9 cellular contexts compared by ENCODE assay signal in the genomic region with DNA sequence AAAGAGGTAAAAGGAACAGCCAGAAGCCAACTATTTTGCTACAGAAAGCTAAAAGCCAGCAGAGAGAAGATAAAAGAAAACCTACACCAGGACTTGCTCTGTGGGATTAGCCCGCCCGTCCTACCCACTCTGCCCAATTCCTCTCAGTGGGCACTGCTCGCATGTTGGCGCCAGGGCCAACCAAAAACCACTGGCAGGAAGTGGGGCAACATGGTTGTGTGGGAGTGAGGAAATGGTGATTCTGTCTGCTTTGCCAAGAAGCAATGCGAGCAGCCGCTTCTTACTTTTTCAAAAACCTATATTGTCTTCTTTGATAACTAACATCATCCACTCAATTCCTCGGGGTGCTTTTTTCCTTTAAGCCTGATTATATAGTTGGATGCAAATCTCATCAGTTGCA.
A peak's percentile ranks its signal among the peaks of the same experiment; 100 is the strongest.
DNase-seq lines count a peak whose midpoint lies in the region; ATAC-seq and TF ChIP-seq lines count a peak whose summit lies in the region.
"Had no signal": no experiment of that assay in that cellular context is flagged by ENCODE, and none has a peak within 500 bp of the region (broad histone marks: within the 10 kb centered on the region; RNA-seq: fewer than 3 reads in every experiment).

No MANE protein-coding gene starts in this region.

- DNase-seq in NCI-H226: peak; percentile 28
- DNase-seq in activated T-cell treated with anti-CD3 and anti-CD28 coated beads for 4 hours: peak; percentile 21
- DNase-seq in GM10248 (ENCODE audit: extremely low spot score): no peak
- DNase-seq in SW480 (ENCODE audit: low spot score): no peak
- no peak for DNase-seq in germinal center (ENCODE audit: low spot score)
- DNase-seq: stimulated activated naive B cell treated with anti-CD40 and anti-IgM and Interleukin-4, amounts not matched to agents 10 μg/mL and 1 μg/mL and 100 μg/mL, for 72 hours had no signal

- H3K36me3 ChIP-seq in ACC112 (ENCODE audit: insufficient read depth, low read length) (peaks cover 1% of the 10 kb centered on the region; the same call in 1 of the 2 replicates), mucosa of rectum (ENCODE audit: control insufficient read depth in 2 of 2, insufficient read depth in 2 of 2, low read length in 2 of 2) (peaks cover 15 to 35% of the 10 kb centered on the region in 2 donors)

- CTCF ChIA-PET in GM10248 (lab: Yijun Ruan, JAX): interaction anchor here (1.0 to 6.9 kb wide), 7 partner anchors 13 to 330 kb away, joined by 3 to 49 read pairs (median 9); partner anchors contain the start of genes APOA1 and APOA5

- H3K4me1 ChIP-seq in ACC112 (ENCODE audit: control insufficient read depth, insufficient read depth, low read length, unreplicated experiment) (peaks cover 36% of the 10 kb centered on the region), mucosa of rectum (ENCODE audit: control insufficient read depth in 2 of 2, insufficient read depth in 2 of 2, low read length in 2 of 2) (peaks cover 31 to 36% of the 10 kb centered on the region in 2 donors)

- H3K4me3 ChIP-seq in ACC112 (ENCODE audit: low read depth, low read length) (0 out of 2 replicates have a peak overlapping the region, but pooled peaks have one; percentile 12), mucosa of rectum (ENCODE audit: low read length in 2 of 2) (no peak overlapping the region)

- no peak overlapping the region for H2AFZ ChIP-seq in ACC112 (ENCODE audit: low read length, unreplicated experiment)

- H3K27ac ChIP-seq in ACC112 (ENCODE audit: low read depth, low read length) (peak overlapping the region; percentile 87), mucosa of rectum (ENCODE audit: low read depth in 2 of 2, low read length in 2 of 2) (peak overlapping the region; percentile 46 to 64)

- no peak for ATAC-seq in GM19023 (IDR thresholded peaks at IDR 0.05; ENCODE audit: unreplicated experiment)

- no peaks in the 10 kb centered on the region for H3K79me2 ChIP-seq in ACC112 (ENCODE audit: control insufficient read depth, insufficient read depth, low read length, unreplicated experiment)

- POLR2A ChIA-PET in GM10248 (lab: Yijun Ruan, JAX): no interaction called here

- H3K9ac ChIP-seq in mucosa of rectum (ENCODE audit: low read depth in 1 of 2, low read length in 2 of 2): peak overlapping the region in 1 of 2 donors; percentile 56

- no peak for TF ChIP-seq CTCF in GM10248 (IDR thresholded peaks at IDR 0.05; ENCODE audit: control extremely low read depth, extremely low read depth, low read depth, missing control alignments)

- H3K27me3 ChIP-seq in ACC112 (ENCODE audit: insufficient read depth, low read length) (no peaks in the 10 kb centered on the region), mucosa of rectum (ENCODE audit: control insufficient read depth in 2 of 2, insufficient read depth in 2 of 2, low read length in 2 of 2) (no peaks in the 10 kb centered on the region)

- H3K9me3 ChIP-seq in mucosa of rectum (ENCODE audit: control insufficient read depth in 2 of 2, low read length in 2 of 2): no peaks in the 10 kb centered on the region

Comparison
In these comparisons a context has a peak if more than half of its experiments do, and no peak if none do; other contexts are left out.
1. DNase-seq: peak in NCI-H226 (single experiment) and activated T-cell treated with anti-CD3 and anti-CD28 coated beads for 4 hours (single experiment); none in GM10248 (single experiment), SW480 (single experiment) and germinal center (single experiment).